In genomic region chr9:92147030-92147853, GRCh38 we compare ENCODE assay signal across 9 cellular contexts. TPM values are rescaled to one million over a fixed set of nuclear protein-coding genes. Genes with fewer than 3 reads are reported as not detected.
DNase-seq lines count a peak whose midpoint lies in the region; ATAC-seq, FAIRE-seq and TF ChIP-seq lines count a peak whose summit lies in the region.
"Had no signal": no experiment of that assay in that cellular context is flagged by ENCODE, and none has a peak within 500 bp of the region (broad histone marks: within the 10 kb centered on the region; RNA-seq: fewer than 3 reads in every experiment).

No MANE protein-coding gene starts in this region.

- H3K79me2 ChIP-seq in neural progenitor cell (ENCODE audit: low read depth): no peaks in the 10 kb centered on the region

- peak overlapping the region; percentile 66 for H3K4me2 ChIP-seq in A549
- H3K4me2 ChIP-seq in neural progenitor cell: peak overlapping the region; percentile 46

- H3K4me3 Mint-ChIP-seq in neural progenitor cell: no peak overlapping the region

- H3K36me3 ChIP-seq in neural progenitor cell: no peaks in the 10 kb centered on the region

- no peak for TF ChIP-seq RAD21 in A549 (conservative IDR thresholded peaks at IDR 0.05 in 1 of 2, IDR thresholded peaks at IDR 0.05 in 1 of 2)

- H3K9me3 Mint-ChIP-seq in neural progenitor cell: no peaks in the 10 kb centered on the region

- WGBS in A549 (ENCODE audit: missing lambda C conversion rate): 24% methylated on average over 19 of the region's 21 CpGs

- no peak overlapping the region for H3K9ac ChIP-seq in neural progenitor cell

- no peak for TF ChIP-seq EP300 in A549 (IDR thresholded peaks at IDR 0.05)

- H3K4me1 ChIP-seq in A549: peaks cover 27% of the 10 kb centered on the region
- H3K4me1 ChIP-seq in neural progenitor cell: peaks cover 14% of the 10 kb centered on the region

- POLR2A ChIA-PET in A549 (lab: Yijun Ruan, JAX): interaction anchor here (0.6 kb wide), 1 partner anchor 59 kb away, joined by 3 read pairs; no protein-coding TSS in a partner anchor

- no peaks in the 10 kb centered on the region for H3F3A ChIP-seq in neural progenitor cell (ENCODE audit: low read depth)

- no peak for TF ChIP-seq POLR2A in A549 (IDR thresholded peaks at IDR 0.05; ENCODE audit: low read length)

- peaks cover 11% of the 10 kb centered on the region for H3K27me3 Mint-ChIP-seq in neural progenitor cell (ENCODE audit: insufficient read depth, low read depth)

- FAIRE-seq in A549 (lab: Jason Lieb, UNC): no peak

- peaks cover 19% of the 10 kb centered on the region for H3K27me3 ChIP-seq in neural progenitor cell

- H2AFZ ChIP-seq in neural progenitor cell (replicated peaks): peak overlapping the region; percentile 92

- peak; percentile 51 to 85 for DNase-seq in A549 (ENCODE audit: low read depth in 1 of 2, low spot score in 1 of 2)
- peak; percentile 80 for DNase-seq in RPMI7951 (ENCODE audit: low read depth)
- peak; percentile 89 for DNase-seq in epithelial cell of esophagus (ENCODE audit: low read depth)
- no peak for DNase-seq in neural progenitor cell (ENCODE audit: low spot score)
- DNase-seq in effector CD8-positive, alpha-beta T cell (lab: John Stamatoyannopoulos, UW): no peak

- ATAC-seq in A549 (peak; percentile 91), GM18499 (IDR thresholded peaks at IDR 0.05; ENCODE audit: insufficient read depth, unreplicated experiment) (peak; percentile 53), HG03342 (IDR thresholded peaks at IDR 0.05; ENCODE audit: unreplicated experiment) (peak; percentile 68), HG02884 (IDR thresholded peaks at IDR 0.05; ENCODE audit: unreplicated experiment) (no peak)

- H3K9me3 ChIP-seq in A549 (0 out of 3 replicates have a peak, but pooled peaks cover 3% of the 10 kb centered on the region), neural progenitor cell (ENCODE audit: low read depth) (no peaks in the 10 kb centered on the region)

- peaks cover 19% of the 10 kb centered on the region for H3K4me1 Mint-ChIP-seq in neural progenitor cell

- CTCF ChIA-PET in A549 (lab: Yijun Ruan, JAX): interaction anchor here (1.0 to 5.7 kb wide), 8 partner anchors 8 to 487 kb away, joined by 3 to 55 read pairs (median 4); no protein-coding TSS in a partner anchor

- no peaks in the 10 kb centered on the region for H4K20me1 ChIP-seq in neural progenitor cell (ENCODE audit: low read depth)

- no peak overlapping the region for H3K27ac Mint-ChIP-seq in neural progenitor cell

- no peak for TF ChIP-seq CTCF in A549 (IDR thresholded peaks at IDR 0.05)
- TF ChIP-seq CTCF in epithelial cell of esophagus (IDR thresholded peaks at IDR 0.05; ENCODE audit: insufficient read depth, low read depth, low read length, missing control alignments): no peak
- TF ChIP-seq CTCF in neural progenitor cell (IDR thresholded peaks at IDR 0.05): no peak

- H3K4me3 ChIP-seq in A549: no peak overlapping the region
- H3K4me3 ChIP-seq in epithelial cell of esophagus (ENCODE audit: low read length): peak overlapping the region; percentile 21
- no peak overlapping the region for H3K4me3 ChIP-seq in neural progenitor cell
- H3K4me3 ChIP-seq: dorsolateral prefrontal cortex had no signal

- no peaks in the 10 kb centered on the region for H3K36me3 Mint-ChIP-seq in neural progenitor cell

- H3K27ac ChIP-seq in A549 (peak overlapping the region; percentile 92 to 97), neural progenitor cell (no peak overlapping the region)

TF ChIP-seq in A549, 52 proteins besides CTCF, POLR2A, EP300 and RAD21:
- TF ChIP-seq HOXB5 (CRISPR knock-in tag; IDR thresholded peaks at IDR 0.05): 0 out of 2 replicates have a peak, but pooled peaks have one; percentile 47
- 0 out of 2 replicates have a peak, but pooled peaks have one; percentile 13 for TF ChIP-seq FOSL2 (IDR thresholded peaks at IDR 0.05)
- TF ChIP-seq FOSL2 (CRISPR knock-in tag; IDR thresholded peaks at IDR 0.05): peak; percentile 52; the same call in 1 of the 2 replicates
- TF ChIP-seq RFX5 (IDR thresholded peaks at IDR 0.05): no peak
- TF ChIP-seq BHLHE40 (IDR thresholded peaks at IDR 0.05; ENCODE audit: low read depth, low read length): no peak
- TF ChIP-seq RNF2 (IDR thresholded peaks at IDR 0.05; ENCODE audit: borderline replicate concordance, low read depth): no peak
- peak; percentile 31; the same call in 1 of the 2 replicates for TF ChIP-seq MAX (IDR thresholded peaks at IDR 0.05)
- TF ChIP-seq TP53 (CRISPR knock-in tag; IDR thresholded peaks at IDR 0.05): peak; percentile 99
- 0 out of 2 replicates have a peak, but pooled peaks have one; percentile 24 for TF ChIP-seq E2F6 (IDR thresholded peaks at IDR 0.05; ENCODE audit: borderline replicate concordance, low read depth)
- no peak for TF ChIP-seq REST (IDR thresholded peaks at IDR 0.05)
- peak; percentile 59 to 68; a peak in 3 of 5 replicates for TF ChIP-seq JUN (IDR thresholded peaks at IDR 0.05)
- no peak for TF ChIP-seq ELK1 (IDR thresholded peaks at IDR 0.05; ENCODE audit: low read depth, low read length)
- TF ChIP-seq GATA3 (IDR thresholded peaks at IDR 0.05; ENCODE audit: borderline replicate concordance): no peak
- peak; percentile 24 for TF ChIP-seq MAFK (IDR thresholded peaks at IDR 0.05; ENCODE audit: partially characterized antibody)

RNA-seq across cellular contexts. Expression of gene SPTLC1, which starts 32.0 kb away (rescaled TPM):
- polyA plus RNA-seq in A549 (2011; rRNA removed) (112 and 122 TPM in 2 replicates), A549 (2017; fragmentation: RNase III; extraction: RNeasy Plus Mini Kit Qiagen cat#74134 plus additional on column Dnase treatment) (63.6 to 63.7 TPM (median 63.6 TPM) in 3 replicates)
- polyA plus RNA-seq in A549 (2012; cell fraction: cytosol; rRNA removed): 35.7 and 36.2 TPM in 2 replicates
- 33.2 and 34.5 TPM in 2 replicates for polyA plus RNA-seq in A549 (2012; cell fraction: nucleus; rRNA removed)
- 56.3 and 77.0 TPM in 2 replicates for polyA minus RNA-seq in A549 (2011; rRNA and poly(A)+ RNA removed)
- 73.2 and 87.7 TPM in 2 replicates for total RNA-seq in RPMI7951 (2014; rRNA removed; shearing (Covaris generic))
- 86.3 and 119 TPM in 2 replicates for total RNA-seq in neural progenitor cell (ENCODE audit: low replicate concordance)

Comparison
In these comparisons a context has a peak if more than half of its experiments do, and no peak if none do; other contexts are left out.
1. DNase-seq: peak in A549 (2 of 2), RPMI7951 (single experiment) and epithelial cell of esophagus (single experiment); none in neural progenitor cell (single experiment) and effector CD8-positive, alpha-beta T cell (single experiment).